In genomic region chr6:125300992-125301434, GRCh38 we compare ENCODE assay signal across 8 cellular contexts. TPM values are rescaled to one million over a fixed set of nuclear protein-coding genes. Genes with fewer than 3 reads are reported as not detected.
DNase-seq lines count a peak whose midpoint lies in the region; ATAC-seq and TF ChIP-seq lines count a peak whose summit lies in the region.

No MANE protein-coding gene starts in this region.

- H3K9me3 ChIP-seq in BE2C (no peaks in the 10 kb centered on the region), heart right ventricle (peaks cover 0 to 8% (median 0%) of the 10 kb centered on the region in 11 donors), skeletal muscle satellite cell (replicated peaks; ENCODE audit: low read length) (no peaks in the 10 kb centered on the region)

- intact Hi-C loops in activated CD8-positive, alpha-beta T cell treated with anti-CD3 and anti-CD28 coated beads for 36 hours (cut with micrococcal nuclease), result no loop called here
- intact Hi-C loops in heart right ventricle (cut with DNase I), result loop anchor here in 8 of 10 donors (2.0 to 10.0 kb wide), 8 partner anchors 104 to 656 kb away; partner anchors contain the start of genes TPD52L1 (in 6 of the 8) and HINT3 (in 2 of the 8)

- H3K4me3 ChIP-seq in BE2C (ENCODE audit: low read depth, low read length) (peak overlapping the region; percentile 59), heart right ventricle (peak overlapping the region; percentile 52 to 84 (median 76)), skeletal muscle satellite cell (ENCODE audit: low read length) (peak overlapping the region; percentile 97)

- H3K27ac ChIP-seq in heart right ventricle, result peak overlapping the region; percentile 86 to 97 (median 95)

- TF ChIP-seq CTCF in BE2C (IDR thresholded peaks at IDR 0.05; ENCODE audit: low read depth, low read length), result no peak
- no peak for TF ChIP-seq CTCF in activated CD8-positive, alpha-beta T cell treated with anti-CD3 and anti-CD28 coated beads for 36 hours (IDR thresholded peaks at IDR 0.05)
- no peak for TF ChIP-seq CTCF in heart right ventricle (IDR thresholded peaks at IDR 0.05)

- WGBS in heart right ventricle, 2 donors, result 3 to 5% methylated on average over 11 of the region's 11 CpGs

- H3K36me3 ChIP-seq in BE2C (peaks cover 34% of the 10 kb centered on the region), heart right ventricle (peaks cover 0 to 43% (median 9%) of the 10 kb centered on the region in 9 donors), skeletal muscle satellite cell (ENCODE audit: insufficient read depth, low read length) (peaks cover 39% of the 10 kb centered on the region)

- no peaks in the 10 kb centered on the region for H3K27me3 Mint-ChIP-seq in activated CD8-positive, alpha-beta T cell treated with anti-CD3 and anti-CD28 coated beads for 36 hours

- H3K4me1 ChIP-seq in BE2C (no peaks in the 10 kb centered on the region), heart right ventricle (peaks cover 0 to 44% (median 22%) of the 10 kb centered on the region in 9 donors), skeletal muscle satellite cell (ENCODE audit: control insufficient read depth, insufficient read depth, low read length) (peaks cover 15% of the 10 kb centered on the region)

- H3K9me3 Mint-ChIP-seq in activated CD8-positive, alpha-beta T cell treated with anti-CD3 and anti-CD28 coated beads for 36 hours, result peaks cover 1% of the 10 kb centered on the region

- H3K4me1 Mint-ChIP-seq in activated CD8-positive, alpha-beta T cell treated with anti-CD3 and anti-CD28 coated beads for 36 hours (ENCODE audit: low read depth), result peaks cover 50% of the 10 kb centered on the region

- CTCF ChIA-PET in activated CD8-positive, alpha-beta T cell treated with anti-CD3 and anti-CD28 coated beads for 36 hours (lab: Charles Lee), result interaction anchor here (1.2 to 5.6 kb wide), 4 partner anchors 12 to 655 kb away, joined by 3 to 32 read pairs (median 4); no protein-coding TSS in a partner anchor

- peak overlapping the region; percentile 89 for H3K4me3 Mint-ChIP-seq in activated CD8-positive, alpha-beta T cell treated with anti-CD3 and anti-CD28 coated beads for 36 hours

- H3K9ac ChIP-seq in skeletal muscle satellite cell (ENCODE audit: low read depth, low read length), result peak overlapping the region; percentile 95

- ATAC-seq in activated CD8-positive, alpha-beta T cell treated with anti-CD3 and anti-CD28 coated beads for 36 hours, result no peak
- peak in 1 of 8 donors; percentile 24 for ATAC-seq in heart right ventricle
- ATAC-seq in HG03442 (IDR thresholded peaks at IDR 0.05; ENCODE audit: unreplicated experiment), result no peak

- H3K4me2 ChIP-seq in skeletal muscle satellite cell (ENCODE audit: low read length), result peak overlapping the region; percentile 96

- DNase-seq in BE2C (no peak), HCEC 1CT (peak; percentile 33), heart right ventricle (no peak), DMS153 (lab: John Stamatoyannopoulos, UW) (no peak), NCI-H2081 treated with DMSO at 0.1 percent for 48 hours (lab: John Stamatoyannopoulos, UW) (no peak)
- no peak for DNase-seq in activated CD8-positive, alpha-beta T cell treated with anti-CD3 and anti-CD28 coated beads for 36 hours

- H3K27me3 ChIP-seq in BE2C, result no peaks in the 10 kb centered on the region; the same call in 1 of the 2 replicates
- no peaks in the 10 kb centered on the region for H3K27me3 ChIP-seq in heart right ventricle
- peaks cover 16% of the 10 kb centered on the region for H3K27me3 ChIP-seq in skeletal muscle satellite cell (ENCODE audit: control insufficient read depth, insufficient read depth, low read length)

- peak overlapping the region; percentile 92 for H3K27ac Mint-ChIP-seq in activated CD8-positive, alpha-beta T cell treated with anti-CD3 and anti-CD28 coated beads for 36 hours

- H3K36me3 Mint-ChIP-seq in activated CD8-positive, alpha-beta T cell treated with anti-CD3 and anti-CD28 coated beads for 36 hours (ENCODE audit: low read depth), result peaks cover 43% of the 10 kb centered on the region

- POLR2A ChIA-PET in activated CD8-positive, alpha-beta T cell treated with anti-CD3 and anti-CD28 coated beads for 36 hours (lab: Charles Lee), result interaction anchor here (1.0 to 2.8 kb wide), 7 partner anchors 8 to 685 kb away, joined by 3 to 12 read pairs (median 4); partner anchors contain the start of gene TRMT11

RNA-seq across cellular contexts. Expression of gene HDDC2, which starts 0.8 kb away (rescaled TPM):
- polyA plus RNA-seq in BE2C (2012; ENCODE audit: insufficient read depth, insufficient read length, low read depth), result 106 TPM
- total RNA-seq in activated CD8-positive, alpha-beta T cell treated with anti-CD3 and anti-CD28 coated beads for 36 hours, result 100 to 1,000 TPM; 119 to 121 TPM
- total RNA-seq in heart right ventricle, result 100 to 1,000 TPM in 5 of 10 donors, 10 to 100 TPM in 5; 70.9 to 107 (median 95.1) TPM
- 100 to 1,000 TPM; 103 TPM for polyA plus RNA-seq in heart right ventricle
- total RNA-seq in skeletal muscle satellite cell (2012; rRNA removed), result 62.1 and 83.9 TPM in 2 replicates
